ENCODE assay signal across 9 cellular contexts in genomic region chr12:569091-569676, GRCh38.
A peak's percentile ranks its signal among the peaks of the same experiment; 100 is the strongest.
DNase-seq lines count a peak whose midpoint lies in the region; ATAC-seq and TF ChIP-seq lines count a peak whose summit lies in the region.
"Had no signal": no experiment of that assay in that cellular context is flagged by ENCODE, and none has a peak within 500 bp of the region (broad histone marks: within the 10 kb centered on the region; RNA-seq: fewer than 3 reads in every experiment).

No MANE protein-coding gene starts in this region.

- H3K4me1 ChIP-seq in iPS-20b (ENCODE audit: insufficient read depth, low read length) (no peaks in the 10 kb centered on the region), subcutaneous abdominal adipose tissue (ENCODE audit: control insufficient read depth in 5 of 5, insufficient read depth in 5 of 5, low read length in 5 of 5) (peaks cover 14 to 44% (median 32%) of the 10 kb centered on the region in 5 donors)

- H3K9me3 ChIP-seq in iPS-20b (ENCODE audit: insufficient read depth, low read depth, low read length) (no peaks in the 10 kb centered on the region), subcutaneous abdominal adipose tissue (ENCODE audit: control insufficient read depth in 5 of 5, low read length in 5 of 5) (no peaks in the 10 kb centered on the region)

- POLR2A ChIA-PET in activated CD8-positive, alpha-beta T cell treated with anti-CD3 and anti-CD28 coated beads for 36 hours (lab: Charles Lee), result interaction anchor here (1.2 to 1.4 kb wide), 4 partner anchors 108 to 340 kb away, joined by 3 to 6 read pairs (median 4); no protein-coding TSS in a partner anchor

- H3K27ac Mint-ChIP-seq in activated CD8-positive, alpha-beta memory T cell treated with anti-CD3 and anti-CD28 coated beads, Interleukin-2, amount 10 ng/mL, durations not matched to agents 7 days and 5 days, result peak overlapping the region; percentile 51
- H3K27ac Mint-ChIP-seq in activated CD8-positive, alpha-beta T cell treated with anti-CD3 and anti-CD28 coated beads for 36 hours, result peak overlapping the region; percentile 76

- H3K4me3 ChIP-seq in iPS-20b (ENCODE audit: low read length) (peak overlapping the region; percentile 73; the same call in 1 of the 2 replicates), subcutaneous abdominal adipose tissue (ENCODE audit: low read depth in 1 of 5, low read length in 5 of 5) (peak overlapping the region in 4 of 5 donors; percentile 13 to 70 (median 44))

- peaks cover 47% of the 10 kb centered on the region for H3K4me1 Mint-ChIP-seq in activated CD8-positive, alpha-beta memory T cell treated with anti-CD3 and anti-CD28 coated beads, Interleukin-2, amount 10 ng/mL, durations not matched to agents 7 days and 5 days
- H3K4me1 Mint-ChIP-seq in activated CD8-positive, alpha-beta T cell treated with anti-CD3 and anti-CD28 coated beads for 36 hours (ENCODE audit: low read depth), result peaks cover 66% of the 10 kb centered on the region

- peaks cover 2% of the 10 kb centered on the region for H3K9me3 Mint-ChIP-seq in activated CD8-positive, alpha-beta memory T cell treated with anti-CD3 and anti-CD28 coated beads, Interleukin-2, amount 10 ng/mL, durations not matched to agents 7 days and 5 days (ENCODE audit: low read depth)
- no peaks in the 10 kb centered on the region for H3K9me3 Mint-ChIP-seq in activated CD8-positive, alpha-beta T cell treated with anti-CD3 and anti-CD28 coated beads for 36 hours
- H3K9me3 Mint-ChIP-seq: IgD-negative memory B cell had no signal

- CTCF ChIA-PET in activated CD8-positive, alpha-beta memory T cell treated with anti-CD3 and anti-CD28 coated beads, Interleukin-2, amount 10 ng/mL, durations not matched to agents 7 days and 5 days (lab: Charles Lee), result interaction anchor here (0.7 to 5.1 kb wide), 26 partner anchors 10 to 1014 kb away, joined by 3 to 42 read pairs (median 4); partner anchors contain the start of genes RAD52 and WNK1
- CTCF ChIA-PET in activated CD8-positive, alpha-beta T cell treated with anti-CD3 and anti-CD28 coated beads for 36 hours (lab: Charles Lee), result interaction anchor here (0.5 to 5.7 kb wide), 28 partner anchors 10 to 976 kb away, joined by 3 to 35 read pairs (median 4); partner anchors contain the start of genes RAD52 and WNK1

- intact Hi-C loops in activated CD8-positive, alpha-beta T cell treated with anti-CD3 and anti-CD28 coated beads for 36 hours (cut with micrococcal nuclease), result loop anchor here (10.0 kb wide), 1 partner anchor 376 kb away; the partner anchor contains the start of gene RAD52

- H3K27me3 ChIP-seq in iPS-20b (ENCODE audit: insufficient read depth, low read length) (peaks cover 7% of the 10 kb centered on the region), subcutaneous abdominal adipose tissue (ENCODE audit: control insufficient read depth in 5 of 5, insufficient read depth in 4 of 5, low read length in 5 of 5) (no peaks in the 10 kb centered on the region)

- DNase-seq in activated CD8-positive, alpha-beta memory T cell treated with anti-CD3 and anti-CD28 coated beads, Interleukin-2, amount 10 ng/mL, durations not matched to agents 7 days and 5 days, result no peak
- DNase-seq in activated CD8-positive, alpha-beta memory T cell treated with anti-CD3 and anti-CD28 coated beads for 24 hours, result no peak
- no peak for DNase-seq in activated CD8-positive, alpha-beta T cell treated with anti-CD3 and anti-CD28 coated beads for 36 hours
- DNase-seq in A172 (ENCODE audit: low spot score) (no peak), inferior parietal cortex (ENCODE audit: extremely low spot score) (no peak)

- H3K36me3 Mint-ChIP-seq in activated CD8-positive, alpha-beta memory T cell treated with anti-CD3 and anti-CD28 coated beads, Interleukin-2, amount 10 ng/mL, durations not matched to agents 7 days and 5 days, result peaks cover 4% of the 10 kb centered on the region
- no peaks in the 10 kb centered on the region for H3K36me3 Mint-ChIP-seq in activated CD8-positive, alpha-beta T cell treated with anti-CD3 and anti-CD28 coated beads for 36 hours (ENCODE audit: low read depth)

- H3K9ac ChIP-seq in iPS-20b (ENCODE audit: low read depth, low read length), result no peak overlapping the region
- H3K9ac ChIP-seq in subcutaneous abdominal adipose tissue (ENCODE audit: low read length in 5 of 5), result peak overlapping the region in 2 of 5 donors; percentile 4 to 81

- no peaks in the 10 kb centered on the region for H3K36me3 ChIP-seq in iPS-20b (ENCODE audit: insufficient read depth, low read depth, low read length)
- H3K36me3 ChIP-seq in subcutaneous abdominal adipose tissue (ENCODE audit: control insufficient read depth in 5 of 5, insufficient read depth in 5 of 5, low read length in 5 of 5), result peaks cover 0 to 8% (median 4%) of the 10 kb centered on the region in 5 donors

- H3K4me3 Mint-ChIP-seq in activated CD8-positive, alpha-beta memory T cell treated with anti-CD3 and anti-CD28 coated beads, Interleukin-2, amount 10 ng/mL, durations not matched to agents 7 days and 5 days, result peak overlapping the region; percentile 75
- peak overlapping the region; percentile 81 for H3K4me3 Mint-ChIP-seq in activated CD8-positive, alpha-beta T cell treated with anti-CD3 and anti-CD28 coated beads for 36 hours

- TF ChIP-seq CTCF in activated CD8-positive, alpha-beta T cell treated with anti-CD3 and anti-CD28 coated beads for 36 hours (IDR thresholded peaks at IDR 0.05), result no peak

- H3K27ac ChIP-seq in iPS-20b (ENCODE audit: low read length), result no peak overlapping the region
- H3K27ac ChIP-seq in subcutaneous abdominal adipose tissue (ENCODE audit: low read depth, low read length), result no peak overlapping the region

- H3K27me3 Mint-ChIP-seq in activated CD8-positive, alpha-beta memory T cell treated with anti-CD3 and anti-CD28 coated beads, Interleukin-2, amount 10 ng/mL, durations not matched to agents 7 days and 5 days, result no peaks in the 10 kb centered on the region
- H3K27me3 Mint-ChIP-seq in activated CD8-positive, alpha-beta T cell treated with anti-CD3 and anti-CD28 coated beads for 36 hours, result no peaks in the 10 kb centered on the region
- H3K27me3 Mint-ChIP-seq: IgD-negative memory B cell had no signal

- ATAC-seq in activated CD8-positive, alpha-beta memory T cell treated with anti-CD3 and anti-CD28 coated beads, Interleukin-2, amount 10 ng/mL, durations not matched to agents 7 days and 5 days, result no peak
- ATAC-seq in activated CD8-positive, alpha-beta T cell treated with anti-CD3 and anti-CD28 coated beads for 36 hours, result no peak
- ATAC-seq in HG03460 (IDR thresholded peaks at IDR 0.05; ENCODE audit: unreplicated experiment), result no peak
